Comparison of ENCODE assay signal across 20 cellular contexts in genomic region chr9:70385423-70385822, GRCh38.
"Had no signal": no experiment of that assay in that cellular context is flagged by ENCODE, and none has a peak within 500 bp of the region (broad histone marks: within the 10 kb centered on the region; RNA-seq: fewer than 3 reads in every experiment).

No MANE protein-coding gene starts in this region.

- DNase-seq: Karpas-422, KG1, MG63, NCI-H1092, NCI-H1105 treated with DMSO at 0.1 percent for 48 hours, NCI-H1417 treated with DMSO at 0.1 percent for 48 hours, NCI-H146, NCI-H1694 treated with DMSO at 0.1 percent for 48 hours, NCI-H1930, NCI-H2081, NCI-H2171, NCI-H226, NCI-H446, NCI-H510A, NCI-H524 treated with DMSO at 0.1 percent for 48 hours, NCI-H69, NCI-H774, Right ventricle myocardium superior, RPMI8226, SIG-M5 had no signal
